Comparison of ENCODE assay signal across 21 cellular contexts in the genomic region with DNA sequence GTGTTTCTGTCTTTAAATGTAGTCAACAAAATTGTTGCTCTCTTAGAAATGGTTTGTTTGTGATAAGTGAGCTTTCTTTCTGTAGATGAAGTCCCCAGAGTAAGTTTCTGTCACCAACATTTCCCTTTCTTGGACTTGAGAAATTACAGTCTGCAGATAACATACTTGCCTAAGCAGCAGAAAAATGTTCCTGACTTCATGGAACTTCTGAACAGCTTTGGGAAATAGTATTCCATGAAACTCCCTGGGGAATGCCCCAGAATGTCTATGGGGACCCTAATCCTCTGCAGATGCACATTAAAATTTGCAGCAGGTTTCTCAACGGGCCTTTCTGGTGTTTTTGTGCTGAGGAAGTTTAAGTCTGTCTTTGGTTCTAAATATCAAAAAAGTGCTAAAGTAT. TPM values are rescaled to one million over a fixed set of nuclear protein-coding genes. Genes with fewer than 3 reads are reported as not detected.
"Had no signal": no experiment of that assay in that cellular context is flagged by ENCODE, and none has a peak within 500 bp of the region (broad histone marks: within the 10 kb centered on the region; RNA-seq: fewer than 3 reads in every experiment).

No MANE protein-coding gene starts in this region.

- ATAC-seq: activated CD8-positive, alpha-beta T cell treated with anti-CD3 and anti-CD28 coated beads, Interleukin-2, amount 10 ng/mL, durations not matched to agents 7 days and 5 days; body of pancreas; gastroesophageal sphincter; naive thymus-derived CD8-positive, alpha-beta T cell; pancreas; stimulated activated naive B cell treated with anti-CD40 and anti-IgM and Interleukin-4, amounts not matched to agents 10 μg/mL and 1 μg/mL and 100 μg/mL, for 72 hours had no signal

- H3K4me1 ChIP-seq: body of pancreas, gastroesophageal sphincter, pancreas, sigmoid colon, spleen, upper lobe of left lung had no signal

- H3K9me3 ChIP-seq: body of pancreas, pancreas, sigmoid colon, spleen, thoracic aorta, upper lobe of left lung had no signal

- H3K27me3 ChIP-seq: body of pancreas, gastroesophageal sphincter, heart left ventricle, pancreas, sigmoid colon, spleen, upper lobe of left lung had no signal

- DNase-seq: activated CD4-positive, alpha-beta T cell treated with anti-CD3 and anti-CD28 coated beads for 48 hours; activated CD4-positive, CD25-positive, alpha-beta regulatory T cell; activated CD8-positive, alpha-beta T cell treated with anti-CD3 and anti-CD28 coated beads, Interleukin-2, amount 10 ng/mL, durations not matched to agents 7 days and 5 days; activated naive CD4-positive, alpha-beta T cell treated with Interleukin-2 at 50 U/mL for 16 hours; activated naive CD8-positive, alpha-beta T cell treated with anti-CD3 and anti-CD28 coated beads, Interleukin-2, amount 10 ng/mL, durations not matched to agents 7 days and 5 days; activated T-cell treated with anti-CD3 and anti-CD28 coated beads, Interleukin-2, amount 50 U/mL, for 24 hours; body of pancreas; immature natural killer cell; mesendoderm; naive thymus-derived CD8-positive, alpha-beta T cell; pancreas; sigmoid colon; spleen; stimulated activated naive B cell treated with anti-CD40 and anti-IgM and Interleukin-4, amounts not matched to agents 10 μg/mL and 1 μg/mL and 100 μg/mL, for 72 hours; T-helper 1 cell; T-helper 9 cell; upper lobe of left lung had no signal

- H3K27ac ChIP-seq: body of pancreas, gastroesophageal sphincter, heart left ventricle, pancreas, sigmoid colon, spleen, thoracic aorta, upper lobe of left lung had no signal

- H3K36me3 ChIP-seq: gastroesophageal sphincter, heart left ventricle, pancreas, sigmoid colon, spleen, thoracic aorta, upper lobe of left lung had no signal

- H3K4me3 ChIP-seq: body of pancreas, coronary artery, gastroesophageal sphincter, heart left ventricle, pancreas, sigmoid colon, spleen, thoracic aorta, upper lobe of left lung had no signal

RNA-seq across cellular contexts. Expression of a gene that starts 38.6 kb away (rescaled TPM):
- total RNA-seq: body of pancreas; naive thymus-derived CD8-positive, alpha-beta T cell; thoracic aorta had no signal
